In genomic region chr17:63752707-63753106, GRCh38 we compare ENCODE assay signal across 29 cellular contexts.
"Had no signal": no experiment of that assay in that cellular context is flagged by ENCODE, and none has a peak within 500 bp of the region (broad histone marks: within the 10 kb centered on the region; RNA-seq: fewer than 3 reads in every experiment).

No MANE protein-coding gene starts in this region.

- H3K27me3 Mint-ChIP-seq: activated CD8-positive, alpha-beta memory T cell treated with anti-CD3 and anti-CD28 coated beads, Interleukin-2, amount 10 ng/mL, durations not matched to agents 7 days and 5 days; stimulated activated naive CD8-positive, alpha-beta T cell treated with anti-CD3 and anti-CD28 coated beads, Interleukin-15, Interleukin-2, amounts not matched to agents 100 ng/mL and 50 ng/mL, for 24 hours had no signal

- H3K4me3 ChIP-seq: adrenal gland, body of pancreas, left lung, lung, mucosa of descending colon, pancreas, prostate gland, skin epidermis, thoracic aorta, uterus had no signal

- H3K27me3 ChIP-seq: adrenal gland, body of pancreas, left lung, pancreas, uterus had no signal

- ATAC-seq: activated CD8-positive, alpha-beta memory T cell treated with anti-CD3 and anti-CD28 coated beads, Interleukin-2, amount 10 ng/mL, durations not matched to agents 7 days and 5 days; activated CD8-positive, alpha-beta T cell treated with anti-CD3 and anti-CD28 coated beads, Interleukin-2, amount 10 ng/mL, durations not matched to agents 7 days and 5 days; body of pancreas; left lung; mucosa of descending colon; sciatic nerve had no signal

- H3K27ac ChIP-seq: adrenal gland, pancreas, prostate gland, thoracic aorta, uterus had no signal

- DNase-seq: activated CD4-positive, alpha-beta T cell treated with anti-CD3 and anti-CD28 coated beads for 4 hours; activated CD4-positive, CD25-positive, alpha-beta regulatory T cell; activated CD8-positive, alpha-beta memory T cell treated with anti-CD3 and anti-CD28 coated beads, Interleukin-2, amount 10 ng/mL, durations not matched to agents 7 days and 5 days; activated CD8-positive, alpha-beta T cell treated with anti-CD3 and anti-CD28 coated beads, Interleukin-2, amount 10 ng/mL, durations not matched to agents 7 days and 5 days; activated naive CD4-positive, alpha-beta T cell; adrenal gland; aorta; body of pancreas; effector CD8-positive, alpha-beta T cell; glutamatergic neuron; left lung; mucosa of descending colon; nucleus accumbens; pancreas; retina; stimulated activated CD4-positive, alpha-beta T cell treated with anti-CD3 and anti-CD28 coated beads, Interleukin-12 subunit alpha, Interleukin-12 subunit beta, amount 100 ng/mL, for 4 hours; stimulated activated CD4-positive, alpha-beta T cell treated with anti-CD3 and anti-CD28 coated beads, Interleukin-4, amount 100 ng/mL, for 1 hour; SW 1271; uterus had no signal

- H3K4me1 ChIP-seq: adrenal gland, prostate gland, uterus had no signal

- FAIRE-seq: colon, frontal cortex, islet of Langerhans, pancreas had no signal

- H3K9me3 ChIP-seq: adrenal gland, body of pancreas, left lung, mucosa of descending colon, pancreas, prostate gland, thoracic aorta, uterus had no signal

- H3K9me3 Mint-ChIP-seq: activated naive CD4-positive, alpha-beta T cell treated with anti-CD3 and anti-CD28 coated beads, Interleukin-2, amount 50 U/mL, for 72 hours; stimulated activated naive CD8-positive, alpha-beta T cell treated with anti-CD3 and anti-CD28 coated beads, Interleukin-15, Interleukin-2, amounts not matched to agents 100 ng/mL and 50 ng/mL, for 24 hours had no signal

- H3K36me3 ChIP-seq: uterus had no signal
